In the genomic region with DNA sequence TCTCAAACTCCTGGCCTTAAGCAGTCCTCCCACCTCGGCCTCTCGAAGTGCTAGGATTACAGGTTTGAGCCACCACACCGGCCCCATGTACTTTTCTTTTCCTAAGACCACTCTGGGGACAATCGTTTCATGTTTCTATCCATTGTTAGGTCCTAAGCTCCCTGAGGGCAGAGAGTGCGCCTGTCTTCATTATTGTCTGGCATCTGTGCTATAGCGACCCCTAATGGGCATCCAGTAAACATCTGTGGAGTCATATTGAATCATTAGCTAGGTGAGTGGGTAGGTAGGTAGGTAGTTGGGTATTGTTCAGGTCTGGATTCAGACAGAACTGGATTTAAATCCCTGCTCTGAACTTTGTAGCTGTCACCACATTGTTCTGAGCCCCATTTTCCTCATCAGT, we compare ENCODE assay signal across 13 cellular contexts.
DNase-seq lines count a peak whose midpoint lies in the region; TF ChIP-seq lines count a peak whose summit lies in the region.
"Had no signal": no experiment of that assay in that cellular context is flagged by ENCODE, and none has a peak within 500 bp of the region (broad histone marks: within the 10 kb centered on the region; RNA-seq: fewer than 3 reads in every experiment).

No MANE protein-coding gene starts in this region.

- no peaks in the 10 kb centered on the region for H3K27me3 ChIP-seq in mesendoderm (ENCODE audit: insufficient read depth, low read length, poor library complexity)

- in situ Hi-C loops in astrocyte of the cerebellum (cut with HindIII; ENCODE audit: low sequenced_read_pairs), result no loop called here

- H3K36me3 ChIP-seq in mesendoderm (ENCODE audit: control insufficient read depth, insufficient read depth, low read length), result no peaks in the 10 kb centered on the region
- H3K36me3 ChIP-seq: tibial nerve had no signal

- no peak overlapping the region for H3K4me2 ChIP-seq in mesendoderm (ENCODE audit: low read length)

- no peak overlapping the region for H3K9ac ChIP-seq in mesendoderm (ENCODE audit: low read length)

- H3K27ac ChIP-seq in mesendoderm (ENCODE audit: low read depth, low read length), result no peak overlapping the region
- H3K27ac ChIP-seq: tibial nerve had no signal

- no peak overlapping the region for H3K23ac ChIP-seq in mesendoderm (ENCODE audit: low read length)

- no peak overlapping the region for H2BK15ac ChIP-seq in mesendoderm (replicated peaks; ENCODE audit: low read depth)

- no peak overlapping the region for H4K5ac ChIP-seq in mesendoderm (ENCODE audit: low read length)

- no peak overlapping the region for H3K18ac ChIP-seq in mesendoderm (ENCODE audit: low read length)

- no peak overlapping the region for H3K4ac ChIP-seq in mesendoderm (ENCODE audit: low read depth, low read length)

- H2BK5ac ChIP-seq in mesendoderm (ENCODE audit: low read length), result no peak overlapping the region

- H2AK5ac ChIP-seq in mesendoderm (ENCODE audit: low read length), result no peak overlapping the region

- no peaks in the 10 kb centered on the region for H3K79me2 ChIP-seq in mesendoderm (ENCODE audit: control insufficient read depth, insufficient read depth, low read length)

- H3K4me1 ChIP-seq in mesendoderm (ENCODE audit: control insufficient read depth, low read depth, low read length), result no peaks in the 10 kb centered on the region
- H3K4me1 ChIP-seq: tibial nerve had no signal

- TF ChIP-seq EP300 in Ishikawa (IDR thresholded peaks at IDR 0.05; ENCODE audit: borderline replicate concordance), result no peak

- H4K8ac ChIP-seq in mesendoderm (ENCODE audit: low read depth, low read length), result no peak overlapping the region

- TF ChIP-seq CTCF in astrocyte of the cerebellum (IDR thresholded peaks at IDR 0.05; ENCODE audit: low read depth, low read length, missing control alignments), result peak; percentile 16

- DNase-seq in DMS 273 (lab: John Stamatoyannopoulos, UW; ENCODE audit: unreplicated experiment), result peak; percentile 14
- no peak for DNase-seq in DMS 273 treated with DMSO at 0.1 percent for 48 hours (lab: John Stamatoyannopoulos, UW)
- DNase-seq in astrocyte of the cerebellum (ENCODE audit: low read depth), result no peak
- peak; percentile 44 for DNase-seq in mesendoderm
- no peak for DNase-seq in NCI-H774 (lab: John Stamatoyannopoulos, UW)
- DNase-seq in T1000 (lab: John Stamatoyannopoulos, UW), result no peak
- no peak for DNase-seq in middle frontal gyrus (ENCODE audit: extremely low spot score, low spot score)
- DNase-seq: 8988T, left colon, NCI-H1092 treated with DMSO at 0.1 percent for 48 hours, nephron progenitor cell had no signal

- H3K79me1 ChIP-seq in mesendoderm (ENCODE audit: low read length), result no peaks in the 10 kb centered on the region

- H3K4me3 ChIP-seq in astrocyte of the cerebellum (ENCODE audit: low read depth, low read length) (no peak overlapping the region), mesendoderm (ENCODE audit: low read length) (no peak overlapping the region)
- H3K4me3 ChIP-seq: tibial nerve had no signal

- H2BK120ac ChIP-seq in mesendoderm (ENCODE audit: low read depth, low read length), result no peak overlapping the region

- no CpG with 5 or more reads among the region's 6 CpGs for WGBS in mesendoderm (ENCODE audit: extremely low coverage, insufficient coverage, low lambda C conversion rate)

- TF ChIP-seq RAD21 in Ishikawa (IDR thresholded peaks at IDR 0.05; ENCODE audit: low read depth), result peak; percentile 50

- H3K56ac ChIP-seq in mesendoderm (ENCODE audit: low read length), result no peak overlapping the region

TF ChIP-seq in Ishikawa, 13 proteins besides CTCF, POLR2A, EP300 and RAD21:
- TF ChIP-seq ZBTB7A (IDR thresholded peaks at IDR 0.05; ENCODE audit: low read depth), result no peak
- TF ChIP-seq TAF1 (IDR thresholded peaks at IDR 0.05; ENCODE audit: low read depth), result no peak
- TF ChIP-seq EGR1 (IDR thresholded peaks at IDR 0.05), result no peak
- TF ChIP-seq, protein P1, sequence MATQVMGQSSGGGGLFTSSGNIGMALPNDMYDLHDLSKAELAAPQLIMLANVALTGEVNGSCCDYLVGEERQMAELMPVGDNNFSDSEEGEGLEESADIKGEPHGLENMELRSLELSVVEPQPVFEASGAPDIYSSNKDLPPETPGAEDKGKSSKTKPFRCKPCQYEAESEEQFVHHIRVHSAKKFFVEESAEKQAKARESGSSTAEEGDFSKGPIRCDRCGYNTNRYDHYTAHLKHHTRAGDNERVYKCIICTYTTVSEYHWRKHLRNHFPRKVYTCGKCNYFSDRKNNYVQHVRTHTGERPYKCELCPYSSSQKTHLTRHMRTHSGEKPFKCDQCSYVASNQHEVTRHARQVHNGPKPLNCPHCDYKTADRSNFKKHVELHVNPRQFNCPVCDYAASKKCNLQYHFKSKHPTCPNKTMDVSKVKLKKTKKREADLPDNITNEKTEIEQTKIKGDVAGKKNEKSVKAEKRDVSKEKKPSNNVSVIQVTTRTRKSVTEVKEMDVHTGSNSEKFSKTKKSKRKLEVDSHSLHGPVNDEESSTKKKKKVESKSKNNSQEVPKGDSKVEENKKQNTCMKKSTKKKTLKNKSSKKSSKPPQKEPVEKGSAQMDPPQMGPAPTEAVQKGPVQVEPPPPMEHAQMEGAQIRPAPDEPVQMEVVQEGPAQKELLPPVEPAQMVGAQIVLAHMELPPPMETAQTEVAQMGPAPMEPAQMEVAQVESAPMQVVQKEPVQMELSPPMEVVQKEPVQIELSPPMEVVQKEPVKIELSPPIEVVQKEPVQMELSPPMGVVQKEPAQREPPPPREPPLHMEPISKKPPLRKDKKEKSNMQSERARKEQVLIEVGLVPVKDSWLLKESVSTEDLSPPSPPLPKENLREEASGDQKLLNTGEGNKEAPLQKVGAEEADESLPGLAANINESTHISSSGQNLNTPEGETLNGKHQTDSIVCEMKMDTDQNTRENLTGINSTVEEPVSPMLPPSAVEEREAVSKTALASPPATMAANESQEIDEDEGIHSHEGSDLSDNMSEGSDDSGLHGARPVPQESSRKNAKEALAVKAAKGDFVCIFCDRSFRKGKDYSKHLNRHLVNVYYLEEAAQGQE (IDR thresholded peaks at IDR 0.05; ENCODE audit: low read depth), result no peak
- TF ChIP-seq CREB1 (IDR thresholded peaks at IDR 0.05; ENCODE audit: low read depth), result no peak
- TF ChIP-seq YY1 (IDR thresholded peaks at IDR 0.05; ENCODE audit: low read depth), result no peak
- no peak for TF ChIP-seq TEAD4 (IDR thresholded peaks at IDR 0.05)
- no peak for TF ChIP-seq NFIC (IDR thresholded peaks at IDR 0.05)
- TF ChIP-seq TCF12 (IDR thresholded peaks at IDR 0.05; ENCODE audit: low read depth), result no peak
- TF ChIP-seq FOXM1 (IDR thresholded peaks at IDR 0.05; ENCODE audit: borderline replicate concordance, low read depth), result no peak
- TF ChIP-seq CEBPB (IDR thresholded peaks at IDR 0.05), result no peak
- TF ChIP-seq USF1 (IDR thresholded peaks at IDR 0.05), result no peak
- TF ChIP-seq, protein P2, sequence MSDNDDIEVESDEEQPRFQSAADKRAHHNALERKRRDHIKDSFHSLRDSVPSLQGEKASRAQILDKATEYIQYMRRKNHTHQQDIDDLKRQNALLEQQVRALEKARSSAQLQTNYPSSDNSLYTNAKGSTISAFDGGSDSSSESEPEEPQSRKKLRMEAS (IDR thresholded peaks at IDR 0.05), result no peak

Comparison
In these comparisons a context has a peak if more than half of its experiments do, and no peak if none do; other contexts are left out.
1. DNase-seq: peak in DMS 273 (single experiment) and mesendoderm (single experiment); none in DMS 273 treated with DMSO at 0.1 percent for 48 hours (single experiment), astrocyte of the cerebellum (single experiment), NCI-H774 (single experiment), T1000 (single experiment) and middle frontal gyrus (single experiment).